13 cellular contexts compared by ENCODE assay signal in the genomic region with DNA sequence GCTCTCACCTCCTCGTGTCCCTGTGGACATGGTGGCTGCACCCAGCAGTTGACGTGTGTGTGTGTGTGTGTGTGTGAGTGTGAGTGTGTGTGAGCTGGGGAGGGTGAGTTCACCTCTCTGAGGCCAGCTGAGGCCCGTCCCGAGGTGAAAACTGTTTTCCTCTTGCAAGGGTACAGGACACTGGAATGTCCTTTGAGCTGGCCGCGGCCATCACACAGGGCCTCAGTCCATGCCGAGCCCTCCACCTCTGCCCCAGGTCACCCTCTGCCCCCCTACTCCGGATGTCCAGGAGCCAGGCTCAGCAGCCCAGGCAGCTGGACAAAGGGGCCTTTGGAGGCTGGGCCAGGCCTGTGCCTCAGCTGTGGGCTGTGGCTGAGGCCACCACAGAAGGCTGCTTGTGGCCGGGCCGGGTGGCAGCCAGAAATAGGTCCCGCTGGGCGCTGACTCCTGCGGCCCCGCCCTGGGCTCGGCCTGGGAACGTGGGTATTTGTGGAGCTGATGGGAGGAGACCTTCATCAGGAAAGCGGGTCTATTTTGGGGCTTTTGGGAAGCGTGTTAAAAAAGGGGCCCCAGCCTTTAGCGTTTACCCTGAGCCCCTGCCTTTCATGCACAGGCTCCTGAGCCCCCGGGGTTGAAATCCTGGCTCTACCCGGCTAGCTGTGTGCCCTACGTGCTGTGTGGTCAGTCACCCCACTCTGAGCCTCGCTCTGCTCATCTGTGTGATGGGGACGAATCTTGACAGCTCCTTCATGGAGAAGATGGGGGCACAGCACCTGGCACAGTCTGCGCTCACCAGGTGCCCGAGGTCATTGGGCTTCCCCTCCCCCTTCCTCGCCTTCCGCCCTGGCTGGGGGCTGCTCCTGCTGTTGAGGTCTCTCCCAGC.
DNase-seq lines count a peak whose midpoint lies in the region; ATAC-seq and TF ChIP-seq lines count a peak whose summit lies in the region.
"Had no signal": no experiment of that assay in that cellular context is flagged by ENCODE, and none has a peak within 500 bp of the region (broad histone marks: within the 10 kb centered on the region; RNA-seq: fewer than 3 reads in every experiment).

No MANE protein-coding gene starts in this region.

- TF ChIP-seq EP300 in ovary (IDR thresholded peaks at IDR 0.05) = no peak

- no peaks in the 10 kb centered on the region for H3K36me3 ChIP-seq in right atrium auricular region
- no peaks in the 10 kb centered on the region for H3K36me3 ChIP-seq in ovary
- H3K36me3 ChIP-seq in aorta (ENCODE audit: control insufficient read depth in 1 of 2, insufficient read depth in 2 of 2, low read length in 1 of 2) = no peaks in the 10 kb centered on the region
- H3K36me3 ChIP-seq: colonic mucosa had no signal

- H3K27me3 Mint-ChIP-seq in activated naive CD4-positive, alpha-beta T cell treated with anti-CD3 and anti-CD28 coated beads, Interleukin-2, amount 10 ng/mL, durations not matched to agents 7 days and 5 days = peaks cover 71% of the 10 kb centered on the region
- no peaks in the 10 kb centered on the region for H3K27me3 Mint-ChIP-seq in activated naive CD4-positive, alpha-beta T cell treated with anti-CD3 and anti-CD28 coated beads for 36 hours (ENCODE audit: low read depth)

- TF ChIP-seq POLR2A in ovary (IDR thresholded peaks at IDR 0.05) (no peak), lower leg skin (IDR thresholded peaks at IDR 0.05) (no peak)

- peak; percentile 18 for DNase-seq in activated naive CD4-positive, alpha-beta T cell treated with anti-CD3 and anti-CD28 coated beads, Interleukin-2, amount 10 ng/mL, durations not matched to agents 7 days and 5 days
- no peak for DNase-seq in activated naive CD4-positive, alpha-beta T cell treated with anti-CD3 and anti-CD28 coated beads for 36 hours
- DNase-seq in right atrium auricular region (ENCODE audit: low spot score) (no peak), ovary (peak in 3 of 5 donors; percentile 44 to 57 (median 53)), aorta (peak; percentile 82 to 88), amniotic stem cell (lab: John Stamatoyannopoulos, UW) (no peak), lower leg skin (ENCODE audit: low spot score in 2 of 2) (no peak)
- DNase-seq: 8988T; activated naive CD4-positive, alpha-beta T cell treated with anti-CD3 and anti-CD28 coated beads, Interleukin-2, amount 50 U/mL, for 16 hours; colonic mucosa; NCI-H146; SIG-M5 had no signal

- CTCF ChIA-PET in activated naive CD4-positive, alpha-beta T cell treated with anti-CD3 and anti-CD28 coated beads, Interleukin-2, amount 10 ng/mL, durations not matched to agents 7 days and 5 days (lab: Charles Lee) = no interaction called here
- CTCF ChIA-PET in activated naive CD4-positive, alpha-beta T cell treated with anti-CD3 and anti-CD28 coated beads for 36 hours (lab: Charles Lee) = interaction anchor here (0.5 to 0.6 kb wide), 2 partner anchors 10 to 292 kb away, joined by 3 to 5 read pairs; no protein-coding TSS in a partner anchor

- H3K9me3 ChIP-seq in right atrium auricular region (no peaks in the 10 kb centered on the region), ovary (no peaks in the 10 kb centered on the region), aorta (ENCODE audit: control insufficient read depth, low read length) (no peaks in the 10 kb centered on the region)
- H3K9me3 ChIP-seq: colonic mucosa had no signal

- H3K27ac Mint-ChIP-seq in activated naive CD4-positive, alpha-beta T cell treated with anti-CD3 and anti-CD28 coated beads, Interleukin-2, amount 10 ng/mL, durations not matched to agents 7 days and 5 days = no peak overlapping the region
- no peak overlapping the region for H3K27ac Mint-ChIP-seq in activated naive CD4-positive, alpha-beta T cell treated with anti-CD3 and anti-CD28 coated beads for 36 hours

- no peaks in the 10 kb centered on the region for H3K27me3 ChIP-seq in right atrium auricular region
- no peaks in the 10 kb centered on the region for H3K27me3 ChIP-seq in ovary
- H3K27me3 ChIP-seq in aorta (ENCODE audit: control insufficient read depth in 1 of 2, insufficient read depth in 2 of 2, low read length in 1 of 2) = no peaks in the 10 kb centered on the region
- H3K27me3 ChIP-seq: colonic mucosa had no signal

- 62 to 69% (median 65%) methylated on average over 28 of the region's 28 CpGs for WGBS in ovary, 3 donors
- WGBS in aorta, 2 donors = 29 to 30% methylated on average over 28 of the region's 28 CpGs
- 67 to 75% methylated on average over 22 to 27 of the region's 28 CpGs for WGBS in lower leg skin, 2 donors

- intact Hi-C loops in activated naive CD4-positive, alpha-beta T cell treated with anti-CD3 and anti-CD28 coated beads for 36 hours (cut with micrococcal nuclease) = no loop called here
- intact Hi-C loops in ovary (cut with DNase I) (loop anchor here in 2 of 4 donors (5.0 to 10.0 kb wide), 2 partner anchors 76 to 232 kb away; a partner anchor contains a TSS), aorta (cut with DNase I) (loop anchor here (5.0 kb wide), 2 partner anchors 51 to 79 kb away; no protein-coding TSS in a partner anchor), lower leg skin (cut with DNase I; ENCODE audit: low total_unique reads) (no loop called here)

- H3K4me3 Mint-ChIP-seq in activated naive CD4-positive, alpha-beta T cell treated with anti-CD3 and anti-CD28 coated beads, Interleukin-2, amount 10 ng/mL, durations not matched to agents 7 days and 5 days = no peak overlapping the region
- H3K4me3 Mint-ChIP-seq in activated naive CD4-positive, alpha-beta T cell treated with anti-CD3 and anti-CD28 coated beads for 36 hours = no peak overlapping the region

- peaks cover 8% of the 10 kb centered on the region for H3K4me1 Mint-ChIP-seq in activated naive CD4-positive, alpha-beta T cell treated with anti-CD3 and anti-CD28 coated beads, Interleukin-2, amount 10 ng/mL, durations not matched to agents 7 days and 5 days
- no peaks in the 10 kb centered on the region for H3K4me1 Mint-ChIP-seq in activated naive CD4-positive, alpha-beta T cell treated with anti-CD3 and anti-CD28 coated beads for 36 hours (ENCODE audit: low read depth)

- H3K4me1 ChIP-seq in right atrium auricular region (peaks cover 0 to 21% of the 10 kb centered on the region in 2 donors), ovary (ENCODE audit: insufficient read depth) (peaks cover 22% of the 10 kb centered on the region), aorta (ENCODE audit: control insufficient read depth in 1 of 2, insufficient read depth in 2 of 2, low read length in 2 of 2) (no peaks in the 10 kb centered on the region)
- H3K4me1 ChIP-seq: colonic mucosa had no signal

- no peaks in the 10 kb centered on the region for H3K36me3 Mint-ChIP-seq in activated naive CD4-positive, alpha-beta T cell treated with anti-CD3 and anti-CD28 coated beads, Interleukin-2, amount 10 ng/mL, durations not matched to agents 7 days and 5 days
- H3K36me3 Mint-ChIP-seq in activated naive CD4-positive, alpha-beta T cell treated with anti-CD3 and anti-CD28 coated beads for 36 hours (ENCODE audit: low read depth) = no peaks in the 10 kb centered on the region

- H3K4me3 ChIP-seq in right atrium auricular region = peak overlapping the region in 1 of 2 donors; percentile 31
- no peak overlapping the region for H3K4me3 ChIP-seq in ovary
- no peak overlapping the region for H3K4me3 ChIP-seq in aorta (ENCODE audit: low read length in 2 of 2)
- H3K4me3 ChIP-seq in lower leg skin (ENCODE audit: low read depth, poor library complexity, severe bottlenecking) = no peak overlapping the region
- H3K4me3 ChIP-seq: colonic mucosa had no signal

- H3K27ac ChIP-seq in right atrium auricular region (peak overlapping the region; percentile 19 to 78), ovary (peak overlapping the region; percentile 68 to 95), aorta (ENCODE audit: low read depth in 1 of 2, low read length in 2 of 2) (peak overlapping the region in 1 of 2 donors; percentile 81)
- H3K27ac ChIP-seq: colonic mucosa had no signal

- peak; percentile 87 for ATAC-seq in aorta (ENCODE audit: low FRiP score)
- no peak for ATAC-seq in GM18517 (IDR thresholded peaks at IDR 0.05; ENCODE audit: unreplicated experiment)

- H3K9me3 Mint-ChIP-seq in activated naive CD4-positive, alpha-beta T cell treated with anti-CD3 and anti-CD28 coated beads, Interleukin-2, amount 10 ng/mL, durations not matched to agents 7 days and 5 days = no peaks in the 10 kb centered on the region
- no peaks in the 10 kb centered on the region for H3K9me3 Mint-ChIP-seq in activated naive CD4-positive, alpha-beta T cell treated with anti-CD3 and anti-CD28 coated beads for 36 hours

- TF ChIP-seq CTCF in right atrium auricular region (IDR thresholded peaks at IDR 0.05) (no peak), ovary (IDR thresholded peaks at IDR 0.05) (no peak), lower leg skin (IDR thresholded peaks at IDR 0.05) (no peak)

Comparison
In these comparisons a context has a peak if more than half of its experiments do, and no peak if none do; other contexts are left out.
1. DNase-seq: peak in activated naive CD4-positive, alpha-beta T cell treated with anti-CD3 and anti-CD28 coated beads, Interleukin-2, amount 10 ng/mL, durations not matched to agents 7 days and 5 days (single experiment), ovary (3 of 5) and aorta (2 of 2); none in activated naive CD4-positive, alpha-beta T cell treated with anti-CD3 and anti-CD28 coated beads for 36 hours (single experiment), right atrium auricular region (single experiment), amniotic stem cell (single experiment) and lower leg skin (0 of 2).
2. intact Hi-C loops: an anchor here in aorta (5.0 kb wide); none called in activated naive CD4-positive, alpha-beta T cell treated with anti-CD3 and anti-CD28 coated beads for 36 hours and lower leg skin.